27 cellular contexts compared by ENCODE assay signal in the genomic region with DNA sequence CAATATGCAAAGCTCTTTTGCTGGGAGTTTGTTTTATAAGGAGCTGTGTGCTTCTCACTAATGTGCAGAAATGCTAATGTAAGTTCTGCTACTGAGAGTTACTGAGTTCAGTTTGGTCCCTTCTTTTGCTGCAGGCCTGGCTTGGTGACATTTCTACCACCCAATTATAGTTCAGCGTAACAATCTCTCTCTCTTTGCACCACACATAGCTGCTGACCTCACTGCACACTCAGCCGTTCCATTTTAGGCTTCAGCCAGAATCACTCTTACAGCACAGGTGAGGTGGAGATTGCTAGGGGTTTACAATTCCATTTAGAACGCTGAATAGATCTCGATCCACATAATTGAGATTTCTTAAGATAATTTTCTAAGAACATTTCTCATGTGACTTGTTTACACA. TPM values are rescaled to one million over a fixed set of nuclear protein-coding genes. Genes with fewer than 3 reads are reported as not detected.
"Had no signal": no experiment of that assay in that cellular context is flagged by ENCODE, and none has a peak within 500 bp of the region (broad histone marks: within the 10 kb centered on the region; RNA-seq: fewer than 3 reads in every experiment).

No MANE protein-coding gene starts in this region.

- H3K27me3 Mint-ChIP-seq: activated CD4-positive, alpha-beta T cell treated with anti-CD3 and anti-CD28 coated beads, Interleukin-2, amount 10 ng/mL, durations not matched to agents 7 days and 5 days; activated T-cell treated with anti-CD3 and anti-CD28 coated beads, Interleukin-2, amount 50 U/mL, for 24 hours; stimulated activated naive CD8-positive, alpha-beta T cell treated with anti-CD3 and anti-CD28 coated beads, Interleukin-15, Interleukin-2, amounts not matched to agents 100 ng/mL and 50 ng/mL, for 24 hours; type B pancreatic cell had no signal

- H3K27ac Mint-ChIP-seq: activated CD4-positive, alpha-beta memory T cell treated with anti-CD3 and anti-CD28 coated beads, Interleukin-2, amount 10 ng/mL, durations not matched to agents 7 days and 5 days; activated CD4-positive, alpha-beta T cell treated with anti-CD3 and anti-CD28 coated beads, Interleukin-2, amount 10 ng/mL, durations not matched to agents 7 days and 5 days; activated naive CD4-positive, alpha-beta T cell treated with anti-CD3 and anti-CD28 coated beads, Interleukin-2, amount 10 ng/mL, durations not matched to agents 7 days and 5 days; activated naive CD8-positive, alpha-beta T cell treated with anti-CD3 and anti-CD28 coated beads, Interleukin-2, amount 10 ng/mL, durations not matched to agents 7 days and 5 days; activated T-cell treated with anti-CD3 and anti-CD28 coated beads, Interleukin-2, amount 50 U/mL, for 24 hours; brain; mesothelial cell of epicardium; naive thymus-derived CD4-positive, alpha-beta T cell; stimulated activated effector memory CD8-positive, alpha-beta T cell treated with anti-CD3 and anti-CD28 coated beads, Interleukin-12 subunit alpha, Interleukin-12 subunit beta, amount 100 ng/mL, for 72 hours; stimulated activated naive CD8-positive, alpha-beta T cell treated with anti-CD3 and anti-CD28 coated beads, Interleukin-15, Interleukin-2, amounts not matched to agents 100 ng/mL and 50 ng/mL, for 24 hours; T-helper 17 cell; type B pancreatic cell; WTC11 had no signal

- H3K36me3 Mint-ChIP-seq: activated naive CD4-positive, alpha-beta T cell treated with anti-CD3 and anti-CD28 coated beads, Interleukin-2, amount 10 ng/mL, durations not matched to agents 7 days and 5 days; activated naive CD8-positive, alpha-beta T cell treated with anti-CD3 and anti-CD28 coated beads, Interleukin-2, amount 10 ng/mL, durations not matched to agents 7 days and 5 days; brain; mesothelial cell of epicardium; naive thymus-derived CD4-positive, alpha-beta T cell; stimulated activated effector memory CD8-positive, alpha-beta T cell treated with anti-CD3 and anti-CD28 coated beads, Interleukin-12 subunit alpha, Interleukin-12 subunit beta, amount 100 ng/mL, for 72 hours; type B pancreatic cell; WTC11 had no signal

- H3K36me3 ChIP-seq: ascending aorta, pancreas, prostate gland, uterus had no signal

- H3K4me1 ChIP-seq: ascending aorta, prostate gland, uterus had no signal

- H3K4me1 Mint-ChIP-seq: activated CD4-positive, alpha-beta memory T cell treated with anti-CD3 and anti-CD28 coated beads, Interleukin-2, amount 10 ng/mL, durations not matched to agents 7 days and 5 days; activated CD4-positive, alpha-beta T cell treated with anti-CD3 and anti-CD28 coated beads, Interleukin-2, amount 10 ng/mL, durations not matched to agents 7 days and 5 days; activated naive CD4-positive, alpha-beta T cell treated with anti-CD3 and anti-CD28 coated beads, Interleukin-2, amount 10 ng/mL, durations not matched to agents 7 days and 5 days; activated naive CD8-positive, alpha-beta T cell treated with anti-CD3 and anti-CD28 coated beads, Interleukin-2, amount 10 ng/mL, durations not matched to agents 7 days and 5 days; naive thymus-derived CD4-positive, alpha-beta T cell; stimulated activated effector memory CD8-positive, alpha-beta T cell treated with anti-CD3 and anti-CD28 coated beads, Interleukin-12 subunit alpha, Interleukin-12 subunit beta, amount 100 ng/mL, for 72 hours; T-helper 17 cell; WTC11 had no signal

- H3K4me3 Mint-ChIP-seq: activated CD4-positive, alpha-beta memory T cell treated with anti-CD3 and anti-CD28 coated beads, Interleukin-2, amount 10 ng/mL, durations not matched to agents 7 days and 5 days; activated CD4-positive, alpha-beta T cell treated with anti-CD3 and anti-CD28 coated beads, Interleukin-2, amount 10 ng/mL, durations not matched to agents 7 days and 5 days; activated naive CD4-positive, alpha-beta T cell treated with anti-CD3 and anti-CD28 coated beads, Interleukin-2, amount 10 ng/mL, durations not matched to agents 7 days and 5 days; activated naive CD8-positive, alpha-beta T cell treated with anti-CD3 and anti-CD28 coated beads, Interleukin-2, amount 10 ng/mL, durations not matched to agents 7 days and 5 days; activated T-cell treated with anti-CD3 and anti-CD28 coated beads, Interleukin-2, amount 50 U/mL, for 24 hours; brain; mesothelial cell of epicardium; naive thymus-derived CD4-positive, alpha-beta T cell; stimulated activated effector memory CD8-positive, alpha-beta T cell treated with anti-CD3 and anti-CD28 coated beads, Interleukin-12 subunit alpha, Interleukin-12 subunit beta, amount 100 ng/mL, for 72 hours; stimulated activated naive CD8-positive, alpha-beta T cell treated with anti-CD3 and anti-CD28 coated beads, Interleukin-15, Interleukin-2, amounts not matched to agents 100 ng/mL and 50 ng/mL, for 24 hours; T-helper 17 cell; type B pancreatic cell; WTC11 had no signal

- H3K27ac ChIP-seq: ascending aorta, pancreas, prostate gland, uterus had no signal

- H3K9me3 Mint-ChIP-seq: activated CD4-positive, alpha-beta memory T cell treated with anti-CD3 and anti-CD28 coated beads, Interleukin-2, amount 10 ng/mL, durations not matched to agents 7 days and 5 days; activated CD4-positive, alpha-beta T cell treated with anti-CD3 and anti-CD28 coated beads, Interleukin-2, amount 10 ng/mL, durations not matched to agents 7 days and 5 days; activated naive CD4-positive, alpha-beta T cell treated with anti-CD3 and anti-CD28 coated beads, Interleukin-2, amount 10 ng/mL, durations not matched to agents 7 days and 5 days; activated naive CD8-positive, alpha-beta T cell treated with anti-CD3 and anti-CD28 coated beads, Interleukin-2, amount 10 ng/mL, durations not matched to agents 7 days and 5 days; activated T-cell treated with anti-CD3 and anti-CD28 coated beads, Interleukin-2, amount 50 U/mL, for 24 hours; brain; mesothelial cell of epicardium; naive thymus-derived CD4-positive, alpha-beta T cell; stimulated activated effector memory CD8-positive, alpha-beta T cell treated with anti-CD3 and anti-CD28 coated beads, Interleukin-12 subunit alpha, Interleukin-12 subunit beta, amount 100 ng/mL, for 72 hours; stimulated activated naive CD8-positive, alpha-beta T cell treated with anti-CD3 and anti-CD28 coated beads, Interleukin-15, Interleukin-2, amounts not matched to agents 100 ng/mL and 50 ng/mL, for 24 hours; type B pancreatic cell; WTC11 had no signal

- H3K9me3 ChIP-seq: ascending aorta, pancreas, prostate gland, uterus had no signal

- H3K27me3 ChIP-seq: ascending aorta, pancreas, uterus had no signal

- ATAC-seq: naive thymus-derived CD4-positive, alpha-beta T cell; pancreas; stimulated activated effector memory CD8-positive, alpha-beta T cell treated with anti-CD3 and anti-CD28 coated beads, Interleukin-12 subunit alpha, Interleukin-12 subunit beta, amount 100 ng/mL, for 72 hours; T-helper 17 cell; WTC11 had no signal

- DNase-seq: activated CD4-positive, alpha-beta memory T cell treated with anti-CD3 and anti-CD28 coated beads, Interleukin-2, amount 10 ng/mL, durations not matched to agents 7 days and 5 days; activated CD4-positive, alpha-beta T cell treated with anti-CD3 and anti-CD28 coated beads for 1 hour; activated CD4-positive, alpha-beta T cell treated with anti-CD3 and anti-CD28 coated beads, Interleukin-2, amount 10 ng/mL, durations not matched to agents 7 days and 5 days; activated CD8-positive, alpha-beta memory T cell treated with anti-CD3 and anti-CD28 coated beads, Interleukin-2, amount 50 U/mL, for 48 hours; activated gamma-delta T cell; activated naive CD4-positive, alpha-beta T cell treated with anti-CD3 and anti-CD28 coated beads, Interleukin-2, amount 10 ng/mL, durations not matched to agents 7 days and 5 days; activated naive CD8-positive, alpha-beta T cell treated with anti-CD3 and anti-CD28 coated beads, Interleukin-2, amount 10 ng/mL, durations not matched to agents 7 days and 5 days; activated T-cell treated with anti-CD3 and anti-CD28 coated beads, Interleukin-2, amount 50 U/mL, for 24 hours; caudate nucleus; cortex of kidney; kidney glomerular epithelial cell; naive thymus-derived CD4-positive, alpha-beta T cell; pancreas; stimulated activated CD4-positive, alpha-beta T cell treated with anti-CD3 and anti-CD28 coated beads, Interleukin-12 subunit alpha, Interleukin-12 subunit beta, amount 100 ng/mL, for 4 hours; stimulated activated CD4-positive, alpha-beta T cell treated with anti-CD3 and anti-CD28 coated beads, Interleukin-4, amount 100 ng/mL, for 1 hour; T-helper 17 cell; T1000; uterus had no signal

- H3K4me3 ChIP-seq: ascending aorta, pancreas, prostate gland, uterus had no signal

RNA-seq across cellular contexts. Expression of a gene that starts 21.0 kb away (rescaled TPM):
- total RNA-seq: endothelial cell of umbilical vein had no signal
- polyA plus RNA-seq: naive thymus-derived CD4-positive, alpha-beta T cell had no signal
